9 cellular contexts compared by ENCODE assay signal in genomic region chr4:138910201-138910913, GRCh38.
A peak's percentile ranks its signal among the peaks of the same experiment; 100 is the strongest.
DNase-seq lines count a peak whose midpoint lies in the region; ATAC-seq, FAIRE-seq and TF ChIP-seq lines count a peak whose summit lies in the region.
"Had no signal": no experiment of that assay in that cellular context is flagged by ENCODE, and none has a peak within 500 bp of the region (broad histone marks: within the 10 kb centered on the region; RNA-seq: fewer than 3 reads in every experiment).

No MANE protein-coding gene starts in this region.

- H3K9ac ChIP-seq in HepG2 (ENCODE audit: insufficient read depth, low read depth, low read length) = no peak overlapping the region

- intact Hi-C loops in HepG2 (cut with micrococcal nuclease; ENCODE audit: unreplicated experiment) = no loop called here

- ATAC-seq in GM18502 (IDR thresholded peaks at IDR 0.05; ENCODE audit: poor library complexity, unreplicated experiment) = no peak
- ATAC-seq in HepG2 = no peak
- ATAC-seq in GM21360 (IDR thresholded peaks at IDR 0.05; ENCODE audit: unreplicated experiment) = no peak
- ATAC-seq: activated CD8-positive, alpha-beta T cell treated with anti-CD3 and anti-CD28 coated beads, Interleukin-2, amount 10 ng/mL, durations not matched to agents 7 days and 5 days had no signal

- in situ Hi-C loops in HepG2 (cut with HindIII; ENCODE audit: extremely low pct_ligation_motif_present, low pct_unique_long_range_greater_than_20kb) = no loop called here

- CTCF ChIA-PET in HepG2 (lab: Yijun Ruan, JAX; ENCODE audit: low intra/inter-chr PET ratio, low total read pairs) = no interaction called here

- peak overlapping the region; percentile 65 for H3K4me2 ChIP-seq in hepatocyte
- no peak overlapping the region for H3K4me2 ChIP-seq in HepG2 (ENCODE audit: low read depth, low read length)

- 26% methylated on average over 6 of the region's 6 CpGs for WGBS in hepatocyte (ENCODE audit: low lambda C conversion rate, missing lambda C conversion rate)
- WGBS in HepG2 (ENCODE audit: low lambda C conversion rate) = 5% methylated on average over 6 of the region's 6 CpGs

- DNase-seq in NCI-H1092 treated with DMSO at 0.1 percent for 48 hours (lab: John Stamatoyannopoulos, UW) (peak; percentile 97), SJCRH30 (peak; percentile 5 to 45), hepatocyte (ENCODE audit: low spot score) (no peak), T1000 (lab: John Stamatoyannopoulos, UW) (no peak), HepG2 (ENCODE audit: low spot score) (no peak)
- DNase-seq: activated CD8-positive, alpha-beta T cell treated with anti-CD3 and anti-CD28 coated beads, Interleukin-2, amount 10 ng/mL, durations not matched to agents 7 days and 5 days had no signal

- no peaks in the 10 kb centered on the region for H3K9me2 ChIP-seq in hepatocyte (replicated peaks; ENCODE audit: insufficient read depth)

- H3K27me3 ChIP-seq in SJCRH30 (no peaks in the 10 kb centered on the region), hepatocyte (no peaks in the 10 kb centered on the region), HepG2 (ENCODE audit: control insufficient read depth in 1 of 2, insufficient read depth in 2 of 2, low read length in 2 of 2) (peaks cover 2 to 7% of the 10 kb centered on the region in 2 experiments; a peak in 1 of 5 replicates)

- TF ChIP-seq RAD21 in HepG2 (CRISPR knock-in tag; IDR thresholded peaks at IDR 0.05) = no peak

- no peak for TF ChIP-seq EP300 in HepG2 (IDR thresholded peaks at IDR 0.05; ENCODE audit: low read depth in 2 of 2, low read length in 2 of 2)
- TF ChIP-seq EP300 in HepG2 (CRISPR knock-in tag; IDR thresholded peaks at IDR 0.05; ENCODE audit: borderline replicate concordance) = no peak

- no peaks in the 10 kb centered on the region; the same call in 1 of the 2 replicates for H3K4me1 ChIP-seq in SJCRH30
- peaks cover 31% of the 10 kb centered on the region for H3K4me1 ChIP-seq in hepatocyte (ENCODE audit: insufficient read depth)
- peaks cover 18% of the 10 kb centered on the region for H3K4me1 ChIP-seq in HepG2 (ENCODE audit: insufficient read depth, low read length)

- H3K36me3 ChIP-seq in SJCRH30 (no peaks in the 10 kb centered on the region), hepatocyte (replicated peaks; ENCODE audit: insufficient read depth, low read depth) (no peaks in the 10 kb centered on the region), HepG2 (replicated peaks in 1 of 2; ENCODE audit: control insufficient read depth in 1 of 2, insufficient read depth in 2 of 2, low read length in 2 of 2) (no peaks in the 10 kb centered on the region)

- no TSS peak for BruUV-seq in HepG2 (replicated peaks; lab: Mats Ljungman, UMichigan)

- H3K27ac ChIP-seq in SJCRH30 (peak overlapping the region; percentile 15; the same call in 1 of the 2 replicates), hepatocyte (peak overlapping the region; percentile 91), temporal lobe (ENCODE audit: low read depth, low read length) (peak overlapping the region; percentile 87), HepG2 (ENCODE audit: extremely low read length, insufficient read depth, low read length) (no peak overlapping the region)

- H4K20me1 ChIP-seq in hepatocyte (ENCODE audit: insufficient read depth, poor library complexity, severe bottlenecking) (no peaks in the 10 kb centered on the region), HepG2 (ENCODE audit: insufficient read depth, low read length) (no peaks in the 10 kb centered on the region)

- no peaks in the 10 kb centered on the region for H3K9me3 ChIP-seq in SJCRH30 (replicated peaks)
- H3K9me3 ChIP-seq in hepatocyte (ENCODE audit: low read depth) = no peaks in the 10 kb centered on the region
- no peaks in the 10 kb centered on the region for H3K9me3 ChIP-seq in HepG2 (ENCODE audit: low read length)

- POLR2A ChIA-PET in HepG2 (lab: Yijun Ruan, JAX) = no interaction called here

- TF ChIP-seq POLR2A in HepG2 (IDR thresholded peaks at IDR 0.05; ENCODE audit: insufficient read depth in 1 of 2, low read depth in 2 of 2, low read length in 2 of 2) = no peak

- no peaks in the 10 kb centered on the region for H3K79me2 ChIP-seq in hepatocyte
- no peaks in the 10 kb centered on the region for H3K79me2 ChIP-seq in HepG2 (ENCODE audit: insufficient read depth, low read length)

- no peak for TF ChIP-seq CTCF in hepatocyte (IDR thresholded peaks at IDR 0.05; ENCODE audit: poor library complexity)
- no peak for TF ChIP-seq CTCF in HepG2 (CRISPR knock-in tag; IDR thresholded peaks at IDR 0.05)

- no peak for FAIRE-seq in HepG2 (lab: Jason Lieb, UNC)

- peak overlapping the region; percentile 29 for H3K4me3 ChIP-seq in SJCRH30
- no peak overlapping the region for H3K4me3 ChIP-seq in hepatocyte
- H3K4me3 ChIP-seq in HepG2 (replicated peaks in 1 of 3; ENCODE audit: insufficient read depth in 1 of 3, low read depth in 2 of 3, low read length in 3 of 3) = no peak overlapping the region

- H2AFZ ChIP-seq in hepatocyte (no peak overlapping the region), HepG2 (ENCODE audit: low read length) (no peak overlapping the region)

TF ChIP-seq in HepG2, 621 proteins besides CTCF, POLR2A, EP300 and RAD21:
- TF ChIP-seq EZH2 (conservative IDR thresholded peaks at IDR 0.05; ENCODE audit: low read depth, low read length) = no peak

Comparison
In these comparisons a context has a peak if more than half of its experiments do, and no peak if none do; other contexts are left out.
1. DNase-seq: peak in NCI-H1092 treated with DMSO at 0.1 percent for 48 hours (single experiment) and SJCRH30 (2 of 2); none in hepatocyte (single experiment), T1000 (single experiment) and HepG2 (single experiment).